Comparison of ENCODE assay signal across 1 cellular context in genomic region chr2:8278709-8279354, GRCh38.
TF ChIP-seq lines count a peak whose summit lies in the region.

No MANE protein-coding gene starts in this region.

TF ChIP-seq in H1, 55 proteins besides CTCF, POLR2A, EP300 and RAD21:
- TF ChIP-seq TCF12 (IDR thresholded peaks at IDR 0.05; ENCODE audit: low read depth, low read length), result no peak
- TF ChIP-seq PHF8 (conservative IDR thresholded peaks at IDR 0.05; ENCODE audit: low read depth, low read length), result no peak
- no peak for TF ChIP-seq SIRT6 (IDR thresholded peaks at IDR 0.05; ENCODE audit: low read length)
- no peak for TF ChIP-seq ZNF274 (IDR thresholded peaks at IDR 0.05; ENCODE audit: borderline replicate concordance, extremely low read depth, low read length)
- TF ChIP-seq SIN3A (conservative IDR thresholded peaks at IDR 0.05 in 1 of 2, IDR thresholded peaks at IDR 0.05 in 1 of 2; ENCODE audit: low read depth in 1 of 2, low read length in 2 of 2), result no peak
- no peak for TF ChIP-seq E2F6 (IDR thresholded peaks at IDR 0.05)
TF ChIP-seq in H1: peak in this region for 0.
